ENCODE assay signal across 1 cellular context in genomic region chr18:8783335-8783993, GRCh38.
TF ChIP-seq lines count a peak whose summit lies in the region.

No MANE protein-coding gene starts in this region.

TF ChIP-seq in GM23338, 12 proteins besides CTCF, POLR2A, EP300 and RAD21 (continued from another document):
- TF ChIP-seq JUNB (IDR thresholded peaks at IDR 0.05; ENCODE audit: unreplicated experiment): no peak
TF ChIP-seq in GM23338: peak in this region for 0.
